Comparison of ENCODE assay signal across 1 cellular context in genomic region chr19:45717131-45717982, GRCh38.
A peak's percentile ranks its signal among the peaks of the same experiment; 100 is the strongest.
TF ChIP-seq lines count a peak whose summit lies in the region.

No MANE protein-coding gene starts in this region.

TF ChIP-seq in HepG2, 621 proteins besides CTCF, POLR2A, EP300 and RAD21 (continued from another document and continues in another):
- TF ChIP-seq AKNA (CRISPR knock-in tag; IDR thresholded peaks at IDR 0.05; ENCODE audit: borderline replicate concordance) (no peak), PRDM10 (CRISPR knock-in tag; IDR thresholded peaks at IDR 0.05; ENCODE audit: low read depth) (peak; percentile 79), MIER3 (CRISPR knock-in tag; IDR thresholded peaks at IDR 0.05; ENCODE audit: borderline replicate concordance) (peak; percentile 76), DMTF1 (CRISPR knock-in tag; IDR thresholded peaks at IDR 0.05) (no peak), ZNF232 (CRISPR knock-in tag; IDR thresholded peaks at IDR 0.05; ENCODE audit: borderline replicate concordance) (no peak), SRF (IDR thresholded peaks at IDR 0.05; ENCODE audit: low read depth, low read length) (peak; percentile 100), NKX3-1 (CRISPR knock-in tag; IDR thresholded peaks at IDR 0.05) (peak; percentile 39; the same call in 1 of the 2 replicates), ZNF556 (CRISPR knock-in tag; IDR thresholded peaks at IDR 0.05; ENCODE audit: borderline replicate concordance) (peak; percentile 86; the same call in 1 of the 2 replicates), ZNF138 (CRISPR knock-in tag; IDR thresholded peaks at IDR 0.05; ENCODE audit: low read depth) (peak; percentile 37; the same call in 1 of the 2 replicates), TBL1XR1 (IDR thresholded peaks at IDR 0.05; ENCODE audit: borderline replicate concordance, low read length, partially characterized antibody) (no peak), ZNF724P (CRISPR knock-in tag; IDR thresholded peaks at IDR 0.05; ENCODE audit: borderline replicate concordance) (no peak), KDM3A (CRISPR knock-in tag; IDR thresholded peaks at IDR 0.05; ENCODE audit: low read depth) (no peak), AFF4 (CRISPR knock-in tag; IDR thresholded peaks at IDR 0.05) (no peak), SP140L (CRISPR knock-in tag; IDR thresholded peaks at IDR 0.05; ENCODE audit: borderline replicate concordance) (no peak), TSC22D2 (CRISPR knock-in tag; IDR thresholded peaks at IDR 0.05; ENCODE audit: borderline replicate concordance) (no peak), HOXA5 (CRISPR knock-in tag; IDR thresholded peaks at IDR 0.05) (peak; percentile 73), SPEN (CRISPR knock-in tag; IDR thresholded peaks at IDR 0.05; ENCODE audit: low read depth) (peak; percentile 78), ZFAT (CRISPR knock-in tag; conservative IDR thresholded peaks at IDR 0.05) (no peak), ZNF207 (IDR thresholded peaks at IDR 0.05; ENCODE audit: borderline replicate concordance) (no peak), ZNF234 (CRISPR knock-in tag; conservative IDR thresholded peaks at IDR 0.05) (no peak), ATRX (CRISPR knock-in tag; IDR thresholded peaks at IDR 0.05; ENCODE audit: borderline replicate concordance) (no peak), SNAPC2 (CRISPR knock-in tag; IDR thresholded peaks at IDR 0.05) (peak; percentile 53; the same call in 1 of the 2 replicates), NAIF1 (CRISPR knock-in tag; IDR thresholded peaks at IDR 0.05; ENCODE audit: borderline replicate concordance) (no peak), ZFX (CRISPR knock-in tag; IDR thresholded peaks at IDR 0.05; ENCODE audit: low read depth) (peak; percentile 63), PCBP2 (optimal IDR thresholded peaks at IDR 0.05; ENCODE audit: low read depth, low read length, poor library complexity, severe bottlenecking) (no peak)
- TF ChIP-seq, protein P1, sequence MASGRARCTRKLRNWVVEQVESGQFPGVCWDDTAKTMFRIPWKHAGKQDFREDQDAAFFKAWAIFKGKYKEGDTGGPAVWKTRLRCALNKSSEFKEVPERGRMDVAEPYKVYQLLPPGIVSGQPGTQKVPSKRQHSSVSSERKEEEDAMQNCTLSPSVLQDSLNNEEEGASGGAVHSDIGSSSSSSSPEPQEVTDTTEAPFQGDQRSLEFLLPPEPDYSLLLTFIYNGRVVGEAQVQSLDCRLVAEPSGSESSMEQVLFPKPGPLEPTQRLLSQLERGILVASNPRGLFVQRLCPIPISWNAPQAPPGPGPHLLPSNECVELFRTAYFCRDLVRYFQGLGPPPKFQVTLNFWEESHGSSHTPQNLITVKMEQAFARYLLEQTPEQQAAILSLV (CRISPR knock-in tag; IDR thresholded peaks at IDR 0.05; ENCODE audit: borderline replicate concordance), result 0 out of 2 replicates have a peak, but pooled peaks have one; percentile 49
- TF ChIP-seq, protein P2, sequence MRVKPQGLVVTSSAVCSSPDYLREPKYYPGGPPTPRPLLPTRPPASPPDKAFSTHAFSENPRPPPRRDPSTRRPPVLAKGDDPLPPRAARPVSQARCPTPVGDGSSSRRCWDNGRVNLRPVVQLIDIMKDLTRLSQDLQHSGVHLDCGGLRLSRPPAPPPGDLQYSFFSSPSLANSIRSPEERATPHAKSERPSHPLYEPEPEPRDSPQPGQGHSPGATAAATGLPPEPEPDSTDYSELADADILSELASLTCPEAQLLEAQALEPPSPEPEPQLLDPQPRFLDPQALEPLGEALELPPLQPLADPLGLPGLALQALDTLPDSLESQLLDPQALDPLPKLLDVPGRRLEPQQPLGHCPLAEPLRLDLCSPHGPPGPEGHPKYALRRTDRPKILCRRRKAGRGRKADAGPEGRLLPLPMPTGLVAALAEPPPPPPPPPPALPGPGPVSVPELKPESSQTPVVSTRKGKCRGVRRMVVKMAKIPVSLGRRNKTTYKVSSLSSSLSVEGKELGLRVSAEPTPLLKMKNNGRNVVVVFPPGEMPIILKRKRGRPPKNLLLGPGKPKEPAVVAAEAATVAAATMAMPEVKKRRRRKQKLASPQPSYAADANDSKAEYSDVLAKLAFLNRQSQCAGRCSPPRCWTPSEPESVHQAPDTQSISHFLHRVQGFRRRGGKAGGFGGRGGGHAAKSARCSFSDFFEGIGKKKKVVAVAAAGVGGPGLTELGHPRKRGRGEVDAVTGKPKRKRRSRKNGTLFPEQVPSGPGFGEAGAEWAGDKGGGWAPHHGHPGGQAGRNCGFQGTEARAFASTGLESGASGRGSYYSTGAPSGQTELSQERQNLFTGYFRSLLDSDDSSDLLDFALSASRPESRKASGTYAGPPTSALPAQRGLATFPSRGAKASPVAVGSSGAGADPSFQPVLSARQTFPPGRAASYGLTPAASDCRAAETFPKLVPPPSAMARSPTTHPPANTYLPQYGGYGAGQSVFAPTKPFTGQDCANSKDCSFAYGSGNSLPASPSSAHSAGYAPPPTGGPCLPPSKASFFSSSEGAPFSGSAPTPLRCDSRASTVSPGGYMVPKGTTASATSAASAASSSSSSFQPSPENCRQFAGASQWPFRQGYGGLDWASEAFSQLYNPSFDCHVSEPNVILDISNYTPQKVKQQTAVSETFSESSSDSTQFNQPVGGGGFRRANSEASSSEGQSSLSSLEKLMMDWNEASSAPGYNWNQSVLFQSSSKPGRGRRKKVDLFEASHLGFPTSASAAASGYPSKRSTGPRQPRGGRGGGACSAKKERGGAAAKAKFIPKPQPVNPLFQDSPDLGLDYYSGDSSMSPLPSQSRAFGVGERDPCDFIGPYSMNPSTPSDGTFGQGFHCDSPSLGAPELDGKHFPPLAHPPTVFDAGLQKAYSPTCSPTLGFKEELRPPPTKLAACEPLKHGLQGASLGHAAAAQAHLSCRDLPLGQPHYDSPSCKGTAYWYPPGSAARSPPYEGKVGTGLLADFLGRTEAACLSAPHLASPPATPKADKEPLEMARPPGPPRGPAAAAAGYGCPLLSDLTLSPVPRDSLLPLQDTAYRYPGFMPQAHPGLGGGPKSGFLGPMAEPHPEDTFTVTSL (CRISPR knock-in tag; IDR thresholded peaks at IDR 0.05; ENCODE audit: borderline replicate concordance), result no peak
- TF ChIP-seq, protein P3, sequence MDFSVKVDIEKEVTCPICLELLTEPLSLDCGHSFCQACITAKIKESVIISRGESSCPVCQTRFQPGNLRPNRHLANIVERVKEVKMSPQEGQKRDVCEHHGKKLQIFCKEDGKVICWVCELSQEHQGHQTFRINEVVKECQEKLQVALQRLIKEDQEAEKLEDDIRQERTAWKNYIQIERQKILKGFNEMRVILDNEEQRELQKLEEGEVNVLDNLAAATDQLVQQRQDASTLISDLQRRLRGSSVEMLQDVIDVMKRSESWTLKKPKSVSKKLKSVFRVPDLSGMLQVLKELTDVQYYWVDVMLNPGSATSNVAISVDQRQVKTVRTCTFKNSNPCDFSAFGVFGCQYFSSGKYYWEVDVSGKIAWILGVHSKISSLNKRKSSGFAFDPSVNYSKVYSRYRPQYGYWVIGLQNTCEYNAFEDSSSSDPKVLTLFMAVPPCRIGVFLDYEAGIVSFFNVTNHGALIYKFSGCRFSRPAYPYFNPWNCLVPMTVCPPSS (IDR thresholded peaks at IDR 0.05), result no peak
- TF ChIP-seq, protein P4, sequence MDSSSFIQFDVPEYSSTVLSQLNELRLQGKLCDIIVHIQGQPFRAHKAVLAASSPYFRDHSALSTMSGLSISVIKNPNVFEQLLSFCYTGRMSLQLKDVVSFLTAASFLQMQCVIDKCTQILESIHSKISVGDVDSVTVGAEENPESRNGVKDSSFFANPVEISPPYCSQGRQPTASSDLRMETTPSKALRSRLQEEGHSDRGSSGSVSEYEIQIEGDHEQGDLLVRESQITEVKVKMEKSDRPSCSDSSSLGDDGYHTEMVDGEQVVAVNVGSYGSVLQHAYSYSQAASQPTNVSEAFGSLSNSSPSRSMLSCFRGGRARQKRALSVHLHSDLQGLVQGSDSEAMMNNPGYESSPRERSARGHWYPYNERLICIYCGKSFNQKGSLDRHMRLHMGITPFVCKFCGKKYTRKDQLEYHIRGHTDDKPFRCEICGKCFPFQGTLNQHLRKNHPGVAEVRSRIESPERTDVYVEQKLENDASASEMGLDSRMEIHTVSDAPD (CRISPR knock-in tag; IDR thresholded peaks at IDR 0.05), result 0 out of 2 replicates have a peak, but pooled peaks have one; percentile 39
